In genomic region chr12:13099066-13099909, GRCh38 we compare ENCODE assay signal across 7 cellular contexts. TPM values are rescaled to one million over a fixed set of nuclear protein-coding genes. Genes with fewer than 3 reads are reported as not detected.
A peak's percentile ranks its signal among the peaks of the same experiment; 100 is the strongest.
DNase-seq lines count a peak whose midpoint lies in the region; ATAC-seq and TF ChIP-seq lines count a peak whose summit lies in the region.

No MANE protein-coding gene starts in this region.

- H3K27me3 ChIP-seq in gastroesophageal sphincter, result no peaks in the 10 kb centered on the region

- H3K4me1 Mint-ChIP-seq in T-cell, result peaks cover 41 to 51% (median 50%) of the 10 kb centered on the region in 3 donors
- peaks cover 73% of the 10 kb centered on the region for H3K4me1 Mint-ChIP-seq in stimulated activated naive CD8-positive, alpha-beta T cell treated with anti-CD3 and anti-CD28 coated beads, Interleukin-15, Interleukin-2, amounts not matched to agents 100 ng/mL and 50 ng/mL, for 24 hours (ENCODE audit: low read depth)

- no peaks in the 10 kb centered on the region for H3K36me3 ChIP-seq in gastroesophageal sphincter

- no peak for TF ChIP-seq POLR2A in gastroesophageal sphincter (IDR thresholded peaks at IDR 0.05)

- WGBS in gastroesophageal sphincter (ENCODE audit: low coverage in 1 of 2), 2 donors, result 51 to 61% methylated on average over 6 to 8 of the region's 10 CpGs

- H3K27ac ChIP-seq in gastroesophageal sphincter, result peak overlapping the region; percentile 61 to 92 (median 88)

- no peaks in the 10 kb centered on the region for H3K9me3 ChIP-seq in gastroesophageal sphincter

- no peak for ATAC-seq in T-cell (replicated peaks in 1 of 4)
- ATAC-seq in gastroesophageal sphincter, result no peak
- no peak for ATAC-seq in HG02763 (IDR thresholded peaks at IDR 0.05; ENCODE audit: unreplicated experiment)
- ATAC-seq in GM19395 (IDR thresholded peaks at IDR 0.05; ENCODE audit: unreplicated experiment), result no peak

- peaks cover 0 to 57% (median 3%) of the 10 kb centered on the region in 3 donors for H3K4me1 ChIP-seq in gastroesophageal sphincter

- H3K4me3 Mint-ChIP-seq in T-cell, result peak overlapping the region in 1 of 3 donors; percentile 81
- peak overlapping the region; percentile 22 for H3K4me3 Mint-ChIP-seq in stimulated activated naive CD8-positive, alpha-beta T cell treated with anti-CD3 and anti-CD28 coated beads, Interleukin-15, Interleukin-2, amounts not matched to agents 100 ng/mL and 50 ng/mL, for 24 hours

- H3K36me3 Mint-ChIP-seq in T-cell, result no peaks in the 10 kb centered on the region
- H3K36me3 Mint-ChIP-seq in stimulated activated naive CD8-positive, alpha-beta T cell treated with anti-CD3 and anti-CD28 coated beads, Interleukin-15, Interleukin-2, amounts not matched to agents 100 ng/mL and 50 ng/mL, for 24 hours (ENCODE audit: low read depth), result no peaks in the 10 kb centered on the region

- no peak for TF ChIP-seq CTCF in gastroesophageal sphincter (IDR thresholded peaks at IDR 0.05)

- H3K4me3 ChIP-seq in gastroesophageal sphincter, result no peak overlapping the region

- peak; percentile 31 for DNase-seq in HT-29 (ENCODE audit: low spot score)
- no peak for DNase-seq in T-cell
- no peak for DNase-seq in COR-L47 (lab: John Stamatoyannopoulos, UW)

- H3K27me3 Mint-ChIP-seq in T-cell, result no peaks in the 10 kb centered on the region
- H3K27me3 Mint-ChIP-seq in stimulated activated naive CD8-positive, alpha-beta T cell treated with anti-CD3 and anti-CD28 coated beads, Interleukin-15, Interleukin-2, amounts not matched to agents 100 ng/mL and 50 ng/mL, for 24 hours, result no peaks in the 10 kb centered on the region

- no peak for TF ChIP-seq EP300 in gastroesophageal sphincter (IDR thresholded peaks at IDR 0.05)

- CTCF ChIA-PET in T-cell (lab: Charles Lee), result interaction anchor here (0.5 to 6.0 kb wide), 6 partner anchors 113 to 312 kb away, joined by 3 to 52 read pairs (median 4); no protein-coding TSS in a partner anchor

- POLR2A ChIA-PET in T-cell (lab: Charles Lee), result interaction anchor here (0.6 to 1.4 kb wide), 3 partner anchors 79 to 112 kb away, joined by 3 to 11 read pairs (median 5); no protein-coding TSS in a partner anchor

- peak overlapping the region; percentile 8 to 62 for H3K27ac Mint-ChIP-seq in T-cell
- H3K27ac Mint-ChIP-seq in stimulated activated naive CD8-positive, alpha-beta T cell treated with anti-CD3 and anti-CD28 coated beads, Interleukin-15, Interleukin-2, amounts not matched to agents 100 ng/mL and 50 ng/mL, for 24 hours, result peak overlapping the region; percentile 59

- no peaks in the 10 kb centered on the region for H3K9me3 Mint-ChIP-seq in T-cell
- H3K9me3 Mint-ChIP-seq in stimulated activated naive CD8-positive, alpha-beta T cell treated with anti-CD3 and anti-CD28 coated beads, Interleukin-15, Interleukin-2, amounts not matched to agents 100 ng/mL and 50 ng/mL, for 24 hours, result no peaks in the 10 kb centered on the region

RNA-seq across cellular contexts. Expression of gene GSG1, which starts 4.2 kb away (rescaled TPM):
- not detected in 2 replicates for total RNA-seq in HT-29 (2014; rRNA removed; shearing (Covaris generic))
- total RNA-seq in T-cell (not detected), gastroesophageal sphincter (not detected)

RNA-seq across cellular contexts. Expression of gene FAM234B, which starts 55.1 kb away (rescaled TPM):
- 0.26 and 0.76 TPM in 2 replicates for total RNA-seq in HT-29 (2014; rRNA removed; shearing (Covaris generic))
- total RNA-seq in T-cell (1 to 10 TPM; 4.3 to 5.8 (median 4.6) TPM), gastroesophageal sphincter (1 to 10 TPM; 4.7 to 6.5 (median 5.5) TPM)
